Comparison of ENCODE assay signal across 8 cellular contexts in the genomic region with DNA sequence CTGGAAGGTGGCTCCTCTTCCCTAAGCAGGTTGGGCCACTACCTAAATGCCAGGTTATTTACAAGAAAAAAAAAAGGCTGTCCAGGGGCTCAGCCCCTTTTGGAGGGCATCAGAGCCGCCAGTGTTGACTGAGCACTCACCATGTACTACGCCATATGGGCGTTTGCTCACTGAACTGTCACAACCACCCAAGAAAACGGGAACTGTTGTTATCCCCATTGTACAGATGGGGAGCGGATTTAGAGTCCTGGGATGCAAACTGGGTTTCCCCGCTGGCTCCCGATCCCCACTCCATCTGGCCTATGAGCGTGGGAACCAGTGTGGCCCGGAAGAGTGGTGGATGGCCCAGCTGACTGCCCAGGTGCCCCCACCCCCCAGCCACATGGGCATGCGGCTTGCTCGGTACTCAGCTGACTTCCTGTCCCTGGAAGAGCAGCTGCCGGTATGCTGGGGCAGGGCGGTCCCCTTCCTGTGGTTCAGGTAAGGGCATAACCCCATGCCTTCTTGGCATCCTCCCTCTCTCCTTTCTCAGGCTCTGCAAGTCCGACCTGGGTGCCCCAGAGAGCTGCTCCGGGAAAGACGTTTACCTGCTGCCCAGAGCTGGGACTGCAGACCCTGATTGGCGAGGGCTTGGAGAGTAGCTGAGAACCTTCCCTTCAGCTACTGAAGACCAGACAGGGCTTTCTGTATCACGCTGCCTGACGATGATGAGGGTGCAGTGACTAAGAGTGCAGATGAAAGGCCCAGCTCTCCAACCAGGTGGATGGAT. TPM values are rescaled to one million over a fixed set of nuclear protein-coding genes. Genes with fewer than 3 reads are reported as not detected.
DNase-seq lines count a peak whose midpoint lies in the region; TF ChIP-seq lines count a peak whose summit lies in the region.

No MANE protein-coding gene starts in this region.

- no peaks in the 10 kb centered on the region for H3K36me3 ChIP-seq in KOPT-K1 (ENCODE audit: insufficient read depth, low read length)
- no peaks in the 10 kb centered on the region for H3K36me3 ChIP-seq in fibroblast of lung (ENCODE audit: control insufficient read depth, insufficient read depth, low read length)

- peak overlapping the region; percentile 24 for H3K4me3 ChIP-seq in AG10803 (ENCODE audit: low read length)
- no peak overlapping the region for H3K4me3 ChIP-seq in fibroblast of lung (replicated peaks in 1 of 4; ENCODE audit: control extremely low read depth in 1 of 4, insufficient read depth in 1 of 4, low read depth in 3 of 4, low read length in 4 of 4)

- peak overlapping the region; percentile 85 for H3K4me2 ChIP-seq in fibroblast of lung (ENCODE audit: extremely low read depth, insufficient read depth, low read length)

- TF ChIP-seq CTCF in AG10803 (conservative IDR thresholded peaks at IDR 0.05; ENCODE audit: low read length) = no peak
- TF ChIP-seq CTCF in fibroblast of lung (conservative IDR thresholded peaks at IDR 0.05 in 1 of 2, IDR thresholded peaks at IDR 0.05 in 1 of 2; ENCODE audit: low read depth in 1 of 2, low read length in 2 of 2) = no peak

- H3K9ac ChIP-seq in fibroblast of lung (ENCODE audit: insufficient read depth, low read length) = peak overlapping the region; percentile 95

- no peak overlapping the region for H2AFZ ChIP-seq in fibroblast of lung (ENCODE audit: low read length)

- DNase-seq in AG10803 (ENCODE audit: low read depth) = no peak
- DNase-seq in activated CD8-positive, alpha-beta memory T cell treated with anti-CD3 and anti-CD28 coated beads for 24 hours = peak; percentile 82
- DNase-seq in fibroblast of lung (ENCODE audit: low read depth in 2 of 2) = no peak
- peak; percentile 73 for DNase-seq in stimulated activated CD4-positive, alpha-beta T cell treated with anti-CD3 and anti-CD28 coated beads, Interleukin-1b, Interleukin-23, amount 100 ng/mL, for 48 hours
- no peak for DNase-seq in NCI-H1417 treated with DMSO at 0.1 percent for 48 hours (lab: John Stamatoyannopoulos, UW)
- DNase-seq in foreskin melanocyte = no peak
- no peak for DNase-seq in NCI-H1436 treated with DMSO at 0.1 percent for 48 hours (lab: John Stamatoyannopoulos, UW)

- peak overlapping the region; percentile 63 for H3K27ac ChIP-seq in KOPT-K1 (ENCODE audit: low read depth, low read length, poor library complexity, severe bottlenecking)
- peak overlapping the region; percentile 98 for H3K27ac ChIP-seq in fibroblast of lung (ENCODE audit: insufficient read depth, low read length)

- no peaks in the 10 kb centered on the region for H4K20me1 ChIP-seq in fibroblast of lung (ENCODE audit: control insufficient read depth, extremely low read depth, insufficient read depth, low read length)

- H3K79me2 ChIP-seq in fibroblast of lung (ENCODE audit: control insufficient read depth, insufficient read depth, low read length) = no peaks in the 10 kb centered on the region

- H3K4me1 ChIP-seq in fibroblast of lung (ENCODE audit: control insufficient read depth, extremely low read depth, insufficient read depth, low read length) = peaks cover 31% of the 10 kb centered on the region

- H3K9me3 ChIP-seq in KOPT-K1 (ENCODE audit: insufficient read depth, low read length, poor library complexity, severe bottlenecking) (no peaks in the 10 kb centered on the region), fibroblast of lung (ENCODE audit: control insufficient read depth, insufficient read depth, low read depth, low read length) (no peaks in the 10 kb centered on the region)

- no peaks in the 10 kb centered on the region for H3K27me3 ChIP-seq in fibroblast of lung (ENCODE audit: control insufficient read depth, insufficient read depth, low read length)

RNA-seq across cellular contexts. Expression of gene SOCS3, which starts 16.3 kb away (rescaled TPM):
- total RNA-seq in fibroblast of lung = 163 and 185 TPM in 2 replicates
- 52.6 and 87.8 TPM in 2 replicates for polyA plus RNA-seq in fibroblast of lung
- 59.6 and 94.1 TPM in 2 replicates for polyA plus RNA-seq in fibroblast of lung (2012)
- 48.9 and 50.2 TPM in 2 replicates for polyA minus RNA-seq in fibroblast of lung (ENCODE audit: low replicate concordance)

RNA-seq across cellular contexts. Expression of gene PGS1, which starts 34.8 kb away (rescaled TPM):
- 29.8 and 34.5 TPM in 2 replicates for total RNA-seq in fibroblast of lung
- 21.7 and 22.4 TPM in 2 replicates for polyA plus RNA-seq in fibroblast of lung
- polyA plus RNA-seq in fibroblast of lung (2012) = 16.6 and 21.3 TPM in 2 replicates
- 27.9 and 37.7 TPM in 2 replicates for polyA minus RNA-seq in fibroblast of lung (ENCODE audit: low replicate concordance)

Comparison
In these comparisons a context has a peak if more than half of its experiments do, and no peak if none do; other contexts are left out.
1. DNase-seq: peak in activated CD8-positive, alpha-beta memory T cell treated with anti-CD3 and anti-CD28 coated beads for 24 hours (single experiment) and stimulated activated CD4-positive, alpha-beta T cell treated with anti-CD3 and anti-CD28 coated beads, Interleukin-1b, Interleukin-23, amount 100 ng/mL, for 48 hours (single experiment); none in AG10803 (single experiment), fibroblast of lung (0 of 2), NCI-H1417 treated with DMSO at 0.1 percent for 48 hours (single experiment), foreskin melanocyte (single experiment) and NCI-H1436 treated with DMSO at 0.1 percent for 48 hours (single experiment).